Comparison of ENCODE assay signal across 9 cellular contexts in genomic region chr2:196066794-196067382, GRCh38. TPM values are rescaled to one million over a fixed set of nuclear protein-coding genes. Genes with fewer than 3 reads are reported as not detected.
DNase-seq lines count a peak whose midpoint lies in the region; ATAC-seq and TF ChIP-seq lines count a peak whose summit lies in the region.
"Had no signal": no experiment of that assay in that cellular context is flagged by ENCODE, and none has a peak within 500 bp of the region (broad histone marks: within the 10 kb centered on the region; RNA-seq: fewer than 3 reads in every experiment).

No MANE protein-coding gene starts in this region.

- H3K27me3 Mint-ChIP-seq in activated naive CD4-positive, alpha-beta T cell treated with anti-CD3 and anti-CD28 coated beads, Interleukin-2, amount 50 U/mL, for 24 hours: no peaks in the 10 kb centered on the region

- DNase-seq in activated naive CD4-positive, alpha-beta T cell treated with anti-CD3 and anti-CD28 coated beads, Interleukin-2, amount 50 U/mL, for 16 hours: no peak
- DNase-seq in NCI-H1105 (lab: John Stamatoyannopoulos, UW): peak; percentile 1
- no peak for DNase-seq in ascending aorta (ENCODE audit: low spot score in 2 of 2)
- no peak for DNase-seq in left lobe of liver (ENCODE audit: low spot score)
- no peak for DNase-seq in nucleus accumbens (lab: John Stamatoyannopoulos, UW)
- no peak for DNase-seq in NCI-H187 treated with DMSO at 0.1 percent for 48 hours (lab: John Stamatoyannopoulos, UW)

- peak overlapping the region in 1 of 2 donors; percentile 27 for H3K4me3 ChIP-seq in ascending aorta

- intact Hi-C loops in ascending aorta (cut with DNase I): loop anchor here (5.0 kb wide), 3 partner anchors 490 to 570 kb away; partner anchors contain the start of gene CCDC150

- no peaks in the 10 kb centered on the region for H3K36me3 Mint-ChIP-seq in activated naive CD4-positive, alpha-beta T cell treated with anti-CD3 and anti-CD28 coated beads, Interleukin-2, amount 50 U/mL, for 24 hours

- no peaks in the 10 kb centered on the region for H3K9me3 ChIP-seq in ascending aorta

- peak overlapping the region; percentile 52 for H3K27ac Mint-ChIP-seq in activated naive CD4-positive, alpha-beta T cell treated with anti-CD3 and anti-CD28 coated beads, Interleukin-2, amount 50 U/mL, for 24 hours
- H3K27ac Mint-ChIP-seq: effector memory CD8-positive, alpha-beta T cell had no signal

- H3K36me3 ChIP-seq in ascending aorta: no peaks in the 10 kb centered on the region

- H3K27ac ChIP-seq in ascending aorta: no peak overlapping the region

- peaks cover 9% of the 10 kb centered on the region for H3K4me1 Mint-ChIP-seq in activated naive CD4-positive, alpha-beta T cell treated with anti-CD3 and anti-CD28 coated beads, Interleukin-2, amount 50 U/mL, for 24 hours

- H3K9me3 Mint-ChIP-seq in activated naive CD4-positive, alpha-beta T cell treated with anti-CD3 and anti-CD28 coated beads, Interleukin-2, amount 50 U/mL, for 24 hours: no peaks in the 10 kb centered on the region
- H3K9me3 Mint-ChIP-seq: effector memory CD8-positive, alpha-beta T cell had no signal

- ATAC-seq in left lobe of liver (peak; percentile 31), HG03342 (IDR thresholded peaks at IDR 0.05; ENCODE audit: unreplicated experiment) (no peak)
- ATAC-seq: effector memory CD8-positive, alpha-beta T cell had no signal

- H3K4me1 ChIP-seq in ascending aorta: peaks cover 2 to 3% of the 10 kb centered on the region in 2 donors

- H3K4me3 Mint-ChIP-seq in activated naive CD4-positive, alpha-beta T cell treated with anti-CD3 and anti-CD28 coated beads, Interleukin-2, amount 50 U/mL, for 24 hours: peak overlapping the region; percentile 53

- no peaks in the 10 kb centered on the region for H3K27me3 ChIP-seq in ascending aorta

- TF ChIP-seq CTCF in ascending aorta (IDR thresholded peaks at IDR 0.05): peak in 2 of 3 experiments; percentile 42 to 69

RNA-seq across cellular contexts. Expression of gene DNAH7, which starts 1.7 kb away (rescaled TPM):
- total RNA-seq in ascending aorta: 0.21 TPM
- total RNA-seq in left lobe of liver: 0.35 TPM
